Comparison of ENCODE assay signal across 8 cellular contexts in the genomic region with DNA sequence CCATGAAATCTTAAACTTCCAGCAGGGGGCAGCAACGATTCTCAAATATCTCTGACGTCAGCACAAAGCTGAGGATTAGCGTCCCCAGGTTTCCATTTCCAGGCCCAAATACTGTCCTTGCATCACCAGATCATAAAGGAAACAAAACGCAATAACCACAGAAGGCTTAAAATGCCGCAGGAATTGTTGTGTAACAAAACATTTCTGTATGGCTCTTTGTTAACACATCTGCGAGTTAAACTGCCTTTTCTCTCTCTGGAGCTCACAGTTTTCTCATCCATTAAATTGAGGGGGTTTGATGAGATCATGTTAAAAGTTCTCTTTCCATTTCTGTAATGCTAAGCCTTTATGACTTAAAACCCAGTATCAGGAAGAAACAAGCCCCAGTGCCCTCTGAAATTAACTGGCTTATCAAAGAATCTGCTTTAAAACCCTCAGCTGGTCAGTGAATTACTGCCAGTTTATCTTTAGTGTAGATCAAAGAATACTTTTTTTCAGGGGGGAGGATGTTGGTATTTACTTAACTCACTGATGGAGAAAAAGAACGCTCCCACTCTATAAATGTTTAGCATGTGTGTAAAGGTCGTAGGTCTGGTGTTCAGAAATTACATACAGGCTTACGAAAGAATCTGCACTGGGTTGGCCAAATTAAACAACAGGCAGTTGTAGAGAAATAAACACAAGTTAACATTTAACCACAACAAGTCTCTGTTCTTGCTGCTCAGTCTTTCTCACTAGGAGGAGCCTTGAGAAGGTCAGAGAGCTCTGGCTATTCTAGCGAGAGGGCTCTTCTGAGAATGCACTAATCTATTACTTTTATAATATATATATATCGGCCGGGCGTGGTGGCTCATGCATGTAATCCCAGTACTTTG. TPM values are rescaled to one million over a fixed set of nuclear protein-coding genes. Genes with fewer than 3 reads are reported as not detected.
DNase-seq lines count a peak whose midpoint lies in the region; ATAC-seq and TF ChIP-seq lines count a peak whose summit lies in the region.

No MANE protein-coding gene starts in this region.

- peak overlapping the region; percentile 97 for H3K27ac ChIP-seq in Panc1 (ENCODE audit: low read length)
- H3K27ac ChIP-seq in esophagus squamous epithelium = peak overlapping the region; percentile 57 to 84 (median 81)

- DNase-seq in G401 (ENCODE audit: low spot score) = peak; percentile 86
- peak; percentile 77 for DNase-seq in Jurkat, Clone E6-1 (ENCODE audit: low read depth, low spot score)
- DNase-seq in Panc1 (ENCODE audit: low read depth, low spot score) = no peak
- peak; percentile 68 for DNase-seq in activated T-cell treated with anti-CD3 and anti-CD28 coated beads, Interleukin-2, amount 50 U/mL, for 4 hours
- DNase-seq in esophagus squamous epithelium (lab: John Stamatoyannopoulos, UW) = no peak
- peak; percentile 78 for DNase-seq in stimulated activated naive CD8-positive, alpha-beta T cell treated with anti-CD3 and anti-CD28 coated beads, Interleukin-15, Interleukin-2, amounts not matched to agents 100 U/mL and 50 U/mL, for 24 hours

- H3K4me3 ChIP-seq in Jurkat, Clone E6-1 (ENCODE audit: low read length) = no peak overlapping the region
- peak overlapping the region; percentile 24 to 44; a peak in 3 of 4 replicates for H3K4me3 ChIP-seq in Panc1 (ENCODE audit: low read depth in 2 of 2, low read length in 2 of 2)
- H3K4me3 ChIP-seq in esophagus squamous epithelium = peak overlapping the region in 1 of 4 donors; percentile 24

- peak overlapping the region; percentile 96 to 100 (median 100) for H3K27ac Mint-ChIP-seq in nephron

- no peaks in the 10 kb centered on the region for H3K9me3 ChIP-seq in Panc1 (ENCODE audit: control insufficient read depth, insufficient read depth, low read depth, low read length)
- H3K9me3 ChIP-seq in esophagus squamous epithelium = no peaks in the 10 kb centered on the region

- TF ChIP-seq POLR2A in esophagus squamous epithelium (IDR thresholded peaks at IDR 0.05) = no peak

- peaks cover 7% of the 10 kb centered on the region for H3K4me1 Mint-ChIP-seq in activated T-cell treated with anti-CD3 and anti-CD28 coated beads, Interleukin-2, amount 50 U/mL, for 4 hours (ENCODE audit: low read depth)
- H3K4me1 Mint-ChIP-seq in nephron = peaks cover 52% of the 10 kb centered on the region

- BruUV-seq in Panc1 (replicated peaks; lab: Mats Ljungman, UMichigan) = no TSS peak

- WGBS in esophagus squamous epithelium, 2 donors = 32 to 38% methylated on average over 13 of the region's 13 CpGs

- no peak overlapping the region for H3K4me3 Mint-ChIP-seq in activated T-cell treated with anti-CD3 and anti-CD28 coated beads, Interleukin-2, amount 50 U/mL, for 4 hours
- H3K4me3 Mint-ChIP-seq in nephron = peak overlapping the region; percentile 0 to 9 (median 7)

- H3K27me3 ChIP-seq in Panc1 (ENCODE audit: control insufficient read depth, insufficient read depth, low read length) = no peaks in the 10 kb centered on the region
- H3K27me3 ChIP-seq in esophagus squamous epithelium = no peaks in the 10 kb centered on the region

- no peaks in the 10 kb centered on the region for H3K27me3 Mint-ChIP-seq in activated T-cell treated with anti-CD3 and anti-CD28 coated beads, Interleukin-2, amount 50 U/mL, for 4 hours (ENCODE audit: low read depth)
- H3K27me3 Mint-ChIP-seq in nephron (ENCODE audit: low read depth) = no peaks in the 10 kb centered on the region

- POLR2A ChIA-PET in Panc1 (lab: Charles Lee) = interaction anchor here (0.7 to 2.1 kb wide), 2 partner anchors 29 to 33 kb away, joined by 5 to 7 read pairs; a partner anchor contains a TSS

- H3K9me3 Mint-ChIP-seq in activated T-cell treated with anti-CD3 and anti-CD28 coated beads, Interleukin-2, amount 50 U/mL, for 4 hours = no peaks in the 10 kb centered on the region
- H3K9me3 Mint-ChIP-seq in nephron = no peaks in the 10 kb centered on the region

- H3K4me1 ChIP-seq in Panc1 (ENCODE audit: control insufficient read depth, insufficient read depth, low read length) (peaks cover 49% of the 10 kb centered on the region), esophagus squamous epithelium (peaks cover 6 to 40% (median 30%) of the 10 kb centered on the region in 3 donors)

- no peaks in the 10 kb centered on the region for H3K36me3 Mint-ChIP-seq in activated T-cell treated with anti-CD3 and anti-CD28 coated beads, Interleukin-2, amount 50 U/mL, for 4 hours (ENCODE audit: insufficient read depth)
- H3K36me3 Mint-ChIP-seq in nephron (ENCODE audit: low read depth) = no peaks in the 10 kb centered on the region

- H3K36me3 ChIP-seq in Panc1 (ENCODE audit: control insufficient read depth, insufficient read depth, low read length) = no peaks in the 10 kb centered on the region
- no peaks in the 10 kb centered on the region for H3K36me3 ChIP-seq in esophagus squamous epithelium

- in situ Hi-C loops in G401 (cut with HindIII; ENCODE audit: low sequenced_read_pairs) = no loop called here
- in situ Hi-C loops in Panc1 (cut with HindIII; ENCODE audit: low pct_unique_long_range_greater_than_20kb, low sequenced_read_pairs) = no loop called here

- intact Hi-C loops in Panc1 (cut with micrococcal nuclease; ENCODE audit: unreplicated experiment) = loop anchor here (5.0 to 10.0 kb wide), 2 partner anchors 51 to 78 kb away; no protein-coding TSS in a partner anchor
- intact Hi-C loops in esophagus squamous epithelium (cut with DNase I) = loop anchor here (10.0 kb wide), 1 partner anchor 308 kb away; no protein-coding TSS in a partner anchor

- CTCF ChIA-PET in Panc1 (lab: Charles Lee) = interaction anchor here (0.5 to 0.6 kb wide), 2 partner anchors 29 to 186 kb away, joined by 3 to 4 read pairs; no protein-coding TSS in a partner anchor

- peak; percentile 68 for TF ChIP-seq CTCF in Panc1 (IDR thresholded peaks at IDR 0.05)
- TF ChIP-seq CTCF in esophagus squamous epithelium (IDR thresholded peaks at IDR 0.05) = peak in 4 of 6 experiments; percentile 78 to 84 (median 78)
- peak; percentile 61 to 76 (median 69) for TF ChIP-seq CTCF in nephron (IDR thresholded peaks at IDR 0.05; ENCODE audit: unreplicated experiment in 3 of 3)

- peak; percentile 82 for ATAC-seq in Panc1
- peak; percentile 43 to 58 for ATAC-seq in activated T-cell treated with anti-CD3 and anti-CD28 coated beads, Interleukin-2, amount 50 U/mL, for 4 hours
- peak; percentile 59 for ATAC-seq in stimulated activated naive CD8-positive, alpha-beta T cell treated with anti-CD3 and anti-CD28 coated beads, Interleukin-15, Interleukin-2, amounts not matched to agents 100 U/mL and 50 U/mL, for 24 hours
- no peak for ATAC-seq in GM18858 (IDR thresholded peaks at IDR 0.05; ENCODE audit: unreplicated experiment)

RNA-seq across cellular contexts. Expression of a gene that starts 10.6 kb away (rescaled TPM):
- 24.0 and 31.5 TPM in 2 replicates for total RNA-seq in G401 (2014; rRNA removed; shearing (Covaris generic))
- 61.7 TPM for polyA plus RNA-seq in Jurkat, Clone E6-1 (2012; ENCODE audit: insufficient read depth, insufficient read length)
- total RNA-seq in Panc1 (2021; ENCODE audit: unreplicated experiment) (27.9 TPM), esophagus squamous epithelium (10 to 100 TPM in 3 of 4 donors, 1 to 10 TPM in 1; 9.3 to 18.9 (median 12.9) TPM)
- polyA plus RNA-seq in Panc1 (2012; ENCODE audit: insufficient read length) = 48.8 TPM
- total RNA-seq in activated T-cell treated with anti-CD3 and anti-CD28 coated beads, Interleukin-2, amount 50 U/mL, for 4 hours = 10 to 100 TPM; 46.5 to 53.4 (median 49.0) TPM

RNA-seq across cellular contexts. Expression of a gene that starts 28.0 kb away (rescaled TPM):
- 72.8 and 112 TPM in 2 replicates for total RNA-seq in G401 (2014; rRNA removed; shearing (Covaris generic))
- 166 TPM for polyA plus RNA-seq in Jurkat, Clone E6-1 (2012; ENCODE audit: insufficient read depth, insufficient read length)
- 326 TPM for total RNA-seq in Panc1 (2021; ENCODE audit: unreplicated experiment)
- 396 TPM for polyA plus RNA-seq in Panc1 (2012; ENCODE audit: insufficient read length)
- total RNA-seq in activated T-cell treated with anti-CD3 and anti-CD28 coated beads, Interleukin-2, amount 50 U/mL, for 4 hours = 100 to 1,000 TPM; 112 to 124 (median 114) TPM
- 10 to 100 TPM; 23.7 to 45.7 (median 39.6) TPM for total RNA-seq in esophagus squamous epithelium

RNA-seq across cellular contexts. Expression of a gene that starts 44.8 kb away (rescaled TPM):
- total RNA-seq in G401 (2014; rRNA removed; shearing (Covaris generic)) = not detected in 2 replicates
- 1.2 TPM for polyA plus RNA-seq in Jurkat, Clone E6-1 (2012; ENCODE audit: insufficient read depth, insufficient read length)
- 0.36 TPM for total RNA-seq in Panc1 (2021; ENCODE audit: unreplicated experiment)
- polyA plus RNA-seq in Panc1 (2012; ENCODE audit: insufficient read length) = 0.31 TPM
- 1 to 10 TPM in 2 of 3 donors, under 1 TPM in 1; 0.90 to 1.5 (median 1.1) TPM for total RNA-seq in activated T-cell treated with anti-CD3 and anti-CD28 coated beads, Interleukin-2, amount 50 U/mL, for 4 hours
- not detected for total RNA-seq in esophagus squamous epithelium

RNA-seq across cellular contexts. Expression of a gene that starts 56.9 kb away (rescaled TPM):
- 33.0 and 35.3 TPM in 2 replicates for total RNA-seq in G401 (2014; rRNA removed; shearing (Covaris generic))
- 52.2 TPM for polyA plus RNA-seq in Jurkat, Clone E6-1 (2012; ENCODE audit: insufficient read depth, insufficient read length)
- total RNA-seq in Panc1 (2021; ENCODE audit: unreplicated experiment) = 35.3 TPM
- 31.2 TPM for polyA plus RNA-seq in Panc1 (2012; ENCODE audit: insufficient read length)
- 100 to 1,000 TPM; 129 to 136 (median 132) TPM for total RNA-seq in activated T-cell treated with anti-CD3 and anti-CD28 coated beads, Interleukin-2, amount 50 U/mL, for 4 hours
- 10 to 100 TPM; 14.1 to 29.6 (median 25.5) TPM for total RNA-seq in esophagus squamous epithelium

RNA-seq across cellular contexts. Expression of a gene that starts 57.1 kb away (rescaled TPM):
- total RNA-seq in G401 (2014; rRNA removed; shearing (Covaris generic)) = 71.6 and 77.0 TPM in 2 replicates
- polyA plus RNA-seq in Jurkat, Clone E6-1 (2012; ENCODE audit: insufficient read depth, insufficient read length) = 15.3 TPM
- 30.5 TPM for total RNA-seq in Panc1 (2021; ENCODE audit: unreplicated experiment)
- polyA plus RNA-seq in Panc1 (2012; ENCODE audit: insufficient read length) = 19.1 TPM
- total RNA-seq in activated T-cell treated with anti-CD3 and anti-CD28 coated beads, Interleukin-2, amount 50 U/mL, for 4 hours = 10 to 100 TPM; 34.6 to 47.0 (median 43.1) TPM
- 10 to 100 TPM; 24.0 to 36.0 (median 30.1) TPM for total RNA-seq in esophagus squamous epithelium

Comparison
In these comparisons a context has a peak if more than half of its experiments do, and no peak if none do; other contexts are left out.
1. DNase-seq: peak in G401 (single experiment), Jurkat, Clone E6-1 (single experiment), activated T-cell treated with anti-CD3 and anti-CD28 coated beads, Interleukin-2, amount 50 U/mL, for 4 hours (single experiment) and stimulated activated naive CD8-positive, alpha-beta T cell treated with anti-CD3 and anti-CD28 coated beads, Interleukin-15, Interleukin-2, amounts not matched to agents 100 U/mL and 50 U/mL, for 24 hours (single experiment); none in Panc1 (single experiment) and esophagus squamous epithelium (single experiment).
2. Peak in every context shown above with its lines, with median percentiles within 50 percentile points of each other: CTCF ChIP-seq.